8 cellular contexts compared by ENCODE assay signal in the genomic region with DNA sequence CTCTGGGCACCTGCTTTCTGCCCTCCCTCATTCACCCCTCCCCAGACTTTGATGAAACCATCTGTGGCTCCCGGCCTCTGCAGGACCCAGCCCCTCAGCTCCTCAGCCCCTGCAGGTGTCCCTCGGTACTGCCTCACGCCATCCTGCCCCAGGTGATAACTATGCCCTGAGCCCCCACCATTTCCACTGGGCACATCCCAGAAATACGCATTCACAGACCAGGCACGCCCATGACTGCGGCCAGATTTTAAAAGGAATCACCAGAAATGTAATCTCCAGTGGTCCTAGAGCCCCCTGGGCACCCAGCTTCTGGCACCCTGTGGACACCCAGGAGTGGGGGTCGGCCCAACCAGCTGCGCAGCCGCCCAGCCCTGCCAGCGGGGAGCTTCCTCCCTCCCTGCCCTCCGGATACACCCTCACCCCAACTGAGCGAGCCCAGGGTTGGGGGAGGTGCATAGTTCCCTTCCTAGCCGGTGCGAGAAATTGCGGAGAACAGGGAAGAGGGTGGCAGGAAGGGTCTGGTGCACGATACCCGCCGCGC. TPM values are rescaled to one million over a fixed set of nuclear protein-coding genes. Genes with fewer than 3 reads are reported as not detected.
A peak's percentile ranks its signal among the peaks of the same experiment; 100 is the strongest.
DNase-seq lines count a peak whose midpoint lies in the region; ATAC-seq and TF ChIP-seq lines count a peak whose summit lies in the region.

No MANE protein-coding gene starts in this region.

- no peak for ATAC-seq in left ventricle myocardium superior
- no peak for ATAC-seq in left cardiac atrium
- ATAC-seq in upper lobe of right lung = no peak
- ATAC-seq in HG03378 (IDR thresholded peaks at IDR 0.05; ENCODE audit: unreplicated experiment) = no peak

- peaks cover 13% of the 10 kb centered on the region for H3K4me1 ChIP-seq in upper lobe of right lung

- peak overlapping the region; percentile 17 for H3K4me3 ChIP-seq in fibroblast of the aortic adventitia (ENCODE audit: low read depth, low read length)
- H3K4me3 ChIP-seq in upper lobe of right lung = no peak overlapping the region

- peak; percentile 47 for TF ChIP-seq CTCF in fibroblast of the aortic adventitia (IDR thresholded peaks at IDR 0.05; ENCODE audit: insufficient read depth, low read length)
- peak; percentile 19 for TF ChIP-seq CTCF in upper lobe of right lung (IDR thresholded peaks at IDR 0.05)

- H3K27me3 ChIP-seq in upper lobe of right lung = peaks cover 65% of the 10 kb centered on the region

- no peak overlapping the region for H3K27ac ChIP-seq in upper lobe of right lung

- no peaks in the 10 kb centered on the region for H3K36me3 ChIP-seq in upper lobe of right lung

- no peaks in the 10 kb centered on the region for H3K9me3 ChIP-seq in upper lobe of right lung

- DNase-seq in left ventricle myocardium superior (peak; percentile 17), left cardiac atrium (no peak), RPMI7951 (ENCODE audit: low read depth) (peak; percentile 17), fibroblast of the aortic adventitia (ENCODE audit: low read depth) (no peak), upper lobe of right lung (no peak), cortex of kidney (lab: John Stamatoyannopoulos, UW) (no peak), HK-2 (ENCODE audit: unreplicated experiment) (no peak)

- intact Hi-C loops in left ventricle myocardium superior (cut with micrococcal nuclease) = no loop called here
- intact Hi-C loops in left cardiac atrium (cut with DNase I) = no loop called here
- intact Hi-C loops in upper lobe of right lung (cut with DNase I) = no loop called here

RNA-seq across cellular contexts. Expression of a gene that starts 0.6 kb away (rescaled TPM):
- total RNA-seq in left ventricle myocardium superior (not detected), left cardiac atrium (not detected), fibroblast of the aortic adventitia (ENCODE audit: low replicate concordance) (8.0 TPM in 1 of 2 replicates, not detected in the other), upper lobe of right lung (0.09 TPM)
- total RNA-seq in RPMI7951 (2014; rRNA removed; shearing (Covaris generic)) = 15.0 and 19.7 TPM in 2 replicates

Comparison
In these comparisons a context has a peak if more than half of its experiments do, and no peak if none do; other contexts are left out.
1. DNase-seq: peak in left ventricle myocardium superior (single experiment) and RPMI7951 (single experiment); none in left cardiac atrium (single experiment), fibroblast of the aortic adventitia (single experiment), upper lobe of right lung (single experiment), cortex of kidney (single experiment) and HK-2 (single experiment).